21 cellular contexts compared by ENCODE assay signal in the genomic region with DNA sequence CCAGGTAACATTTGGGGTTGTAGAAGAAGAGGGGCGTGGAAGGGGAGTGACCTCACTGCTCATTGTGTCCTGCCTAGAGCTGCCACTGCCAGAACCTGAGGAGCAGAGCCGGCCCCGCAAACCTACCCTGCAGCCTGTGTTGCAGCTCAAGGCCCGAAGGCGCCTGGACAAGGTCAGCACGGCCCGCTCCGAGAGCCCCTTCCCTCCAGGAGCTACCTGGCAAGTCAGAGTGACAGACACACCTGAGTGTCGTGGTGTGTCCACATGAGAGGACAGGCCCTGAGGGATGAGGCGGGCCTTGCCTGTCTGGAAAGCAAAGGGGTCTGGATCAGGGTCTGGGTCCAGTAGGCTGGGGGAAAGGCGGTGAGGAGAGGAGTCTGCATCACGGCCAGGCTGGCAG. TPM values are rescaled to one million over a fixed set of nuclear protein-coding genes. Genes with fewer than 3 reads are reported as not detected.
DNase-seq lines count a peak whose midpoint lies in the region; ATAC-seq and TF ChIP-seq lines count a peak whose summit lies in the region.
"Had no signal": no experiment of that assay in that cellular context is flagged by ENCODE, and none has a peak within 500 bp of the region (broad histone marks: within the 10 kb centered on the region; RNA-seq: fewer than 3 reads in every experiment).

No MANE protein-coding gene starts in this region.

- DNase-seq in Right ventricle myocardium inferior (ENCODE audit: missing footprints) (peak; percentile 25), left ventricle myocardium superior (no peak), endothelial cell (ENCODE audit: low spot score) (no peak)
- no peak for DNase-seq in stimulated activated effector memory CD8-positive, alpha-beta T cell treated with anti-CD3 and anti-CD28 coated beads, Interleukin-12 subunit alpha, Interleukin-12 subunit beta, amount 100 ng/mL, for 72 hours (ENCODE audit: low spot score in 2 of 2)
- DNase-seq in stimulated activated CD4-positive, alpha-beta T cell treated with anti-CD3 and anti-CD28 coated beads, Interleukin-1b, Interleukin-23, amount 100 ng/mL, for 48 hours = no peak
- DNase-seq: Calu3; CD8-positive, alpha-beta memory T cell; DMS153; GOT3; HCEC 1CT; Karpas-422; MV-4-11; NCI-H1105 treated with DMSO at 0.1 percent for 48 hours; NCI-H2029 treated with DMSO at 0.1 percent for 48 hours; NCI-H226; NCI-H510A treated with DMSO at 0.1 percent for 48 hours; NCI-H748 treated with DMSO at 0.1 percent for 48 hours had no signal

- no peaks in the 10 kb centered on the region for H3K9me3 Mint-ChIP-seq in endothelial cell (ENCODE audit: unreplicated experiment)
- H3K9me3 Mint-ChIP-seq in stimulated activated effector memory CD8-positive, alpha-beta T cell treated with anti-CD3 and anti-CD28 coated beads, Interleukin-12 subunit alpha, Interleukin-12 subunit beta, amount 100 ng/mL, for 72 hours = no peaks in the 10 kb centered on the region
- H3K9me3 Mint-ChIP-seq: CD8-positive, alpha-beta memory T cell; IgD-negative memory B cell had no signal

- no peak for ATAC-seq in Right ventricle myocardium inferior
- ATAC-seq in left ventricle myocardium superior = no peak
- no peak for ATAC-seq in stimulated activated effector memory CD8-positive, alpha-beta T cell treated with anti-CD3 and anti-CD28 coated beads, Interleukin-12 subunit alpha, Interleukin-12 subunit beta, amount 100 ng/mL, for 72 hours
- ATAC-seq: Panc1, SK-N-SH treated with all-trans-retinoic acid at 6 μM for 48 hours had no signal

- peaks cover 60% of the 10 kb centered on the region for H3K36me3 Mint-ChIP-seq in endothelial cell (ENCODE audit: low read depth, unreplicated experiment)
- H3K36me3 Mint-ChIP-seq in stimulated activated effector memory CD8-positive, alpha-beta T cell treated with anti-CD3 and anti-CD28 coated beads, Interleukin-12 subunit alpha, Interleukin-12 subunit beta, amount 100 ng/mL, for 72 hours = peaks cover 100% of the 10 kb centered on the region

- H3K4me1 Mint-ChIP-seq in endothelial cell (ENCODE audit: unreplicated experiment) = peaks cover under 1% of the 10 kb centered on the region
- peaks cover 40% of the 10 kb centered on the region for H3K4me1 Mint-ChIP-seq in stimulated activated effector memory CD8-positive, alpha-beta T cell treated with anti-CD3 and anti-CD28 coated beads, Interleukin-12 subunit alpha, Interleukin-12 subunit beta, amount 100 ng/mL, for 72 hours

- peak overlapping the region; percentile 39 for H3K4me3 Mint-ChIP-seq in endothelial cell (ENCODE audit: unreplicated experiment)
- no peak overlapping the region for H3K4me3 Mint-ChIP-seq in stimulated activated effector memory CD8-positive, alpha-beta T cell treated with anti-CD3 and anti-CD28 coated beads, Interleukin-12 subunit alpha, Interleukin-12 subunit beta, amount 100 ng/mL, for 72 hours
- H3K4me3 Mint-ChIP-seq: CD8-positive, alpha-beta memory T cell had no signal

- no peak overlapping the region for H3K27ac Mint-ChIP-seq in endothelial cell (ENCODE audit: unreplicated experiment)
- H3K27ac Mint-ChIP-seq in stimulated activated effector memory CD8-positive, alpha-beta T cell treated with anti-CD3 and anti-CD28 coated beads, Interleukin-12 subunit alpha, Interleukin-12 subunit beta, amount 100 ng/mL, for 72 hours = peak overlapping the region; percentile 94

- peaks cover 13% of the 10 kb centered on the region for H3K27me3 Mint-ChIP-seq in endothelial cell (ENCODE audit: unreplicated experiment)
- H3K27me3 Mint-ChIP-seq: CD8-positive, alpha-beta memory T cell; IgD-negative memory B cell had no signal

- no peak for TF ChIP-seq CTCF in endothelial cell (IDR thresholded peaks at IDR 0.05; ENCODE audit: unreplicated experiment)

- intact Hi-C loops in Right ventricle myocardium inferior (cut with DNase I) = no loop called here
- intact Hi-C loops in left ventricle myocardium superior (cut with micrococcal nuclease) = no loop called here

RNA-seq across cellular contexts. Expression of gene KMT2B, which starts 6.8 kb away (rescaled TPM):
- total RNA-seq in Right ventricle myocardium inferior (12.7 TPM), left ventricle myocardium superior (15.8 TPM), endothelial cell (ENCODE audit: unreplicated experiment) (51.7 TPM)

RNA-seq across cellular contexts. Expression of gene IGFLR1, which starts 17.7 kb away (rescaled TPM):
- total RNA-seq in Right ventricle myocardium inferior = 5.1 TPM
- total RNA-seq in left ventricle myocardium superior = 3.2 TPM
- 3.2 TPM for total RNA-seq in endothelial cell (ENCODE audit: unreplicated experiment)

RNA-seq across cellular contexts. Expression of gene ZBTB32, which starts 20.2 kb away (rescaled TPM):
- total RNA-seq in Right ventricle myocardium inferior = not detected
- total RNA-seq in left ventricle myocardium superior = not detected
- not detected for total RNA-seq in endothelial cell (ENCODE audit: unreplicated experiment)
- total RNA-seq: Calu3, M059J had no signal

RNA-seq across cellular contexts. Expression of gene U2AF1L4, which starts 20.7 kb away (rescaled TPM):
- total RNA-seq in Right ventricle myocardium inferior (19.5 TPM), left ventricle myocardium superior (18.4 TPM), endothelial cell (ENCODE audit: unreplicated experiment) (12.0 TPM)

RNA-seq across cellular contexts. Expression of gene PSENEN, which starts 20.9 kb away (rescaled TPM):
- 44.7 TPM for total RNA-seq in Right ventricle myocardium inferior
- 41.3 TPM for total RNA-seq in left ventricle myocardium superior
- 99.0 TPM for total RNA-seq in endothelial cell (ENCODE audit: unreplicated experiment)
